ENCODE assay signal across 17 cellular contexts in genomic region chrX:44935640-44936039, GRCh38.
"Had no signal": no experiment of that assay in that cellular context is flagged by ENCODE, and none has a peak within 500 bp of the region (broad histone marks: within the 10 kb centered on the region; RNA-seq: fewer than 3 reads in every experiment).

No MANE protein-coding gene starts in this region.

- H3K4me3 ChIP-seq: lung, right lobe of liver, spleen, tibial nerve had no signal

- H3K27me3 ChIP-seq: right lobe of liver, spleen, tibial nerve had no signal

- H3K9me3 ChIP-seq: right lobe of liver, spleen, tibial nerve had no signal

- H3K27ac ChIP-seq: right lobe of liver, spleen, tibial nerve had no signal

- H3K36me3 ChIP-seq: right lobe of liver, tibial nerve had no signal

- FAIRE-seq: endometrium, frontal cortex had no signal

- ATAC-seq: activated T-helper 17 cell treated with anti-CD3 and anti-CD28 coated beads, Interleukin-2, amount 50 U/mL, for 72 hours; natural killer cell; right lobe of liver; stimulated activated memory B cell treated with anti-CD40 and anti-IgM and Interleukin-4, amounts not matched to agents 10 μg/mL and 1 μg/mL and 100 μg/mL, for 72 hours had no signal

- DNase-seq: activated CD4-positive, alpha-beta T cell treated with anti-CD3 and anti-CD28 coated beads, Interleukin-2, amount 50 U/mL, for 1 hour; activated CD4-positive, CD25-positive, alpha-beta regulatory T cell; activated naive CD4-positive, alpha-beta T cell treated with anti-CD3 and anti-CD28 coated beads, Interleukin-2, amount 50 U/mL, for 16 hours; activated T-cell treated with anti-CD3 and anti-CD28 coated beads for 4 hours; kidney glomerular epithelial cell; natural killer cell; posterior cingulate gyrus; right lobe of liver; spleen; stimulated activated CD4-positive, alpha-beta T cell treated with anti-CD3 and anti-CD28 coated beads, Interleukin-1b, Interleukin-23, amount 100 ng/mL, for 48 hours; T-helper 2 cell had no signal
